Comparison of ENCODE assay signal across 8 cellular contexts in genomic region chr12:1217191-1217949, GRCh38.
DNase-seq lines count a peak whose midpoint lies in the region; ATAC-seq and TF ChIP-seq lines count a peak whose summit lies in the region.

No MANE protein-coding gene starts in this region.

- no peak for TF ChIP-seq POLR2A in tibial nerve (IDR thresholded peaks at IDR 0.05)

- no peak for ATAC-seq in activated CD8-positive, alpha-beta T cell treated with anti-CD3 and anti-CD28 coated beads, Interleukin-2, amount 10 ng/mL, durations not matched to agents 7 days and 5 days

- POLR2A ChIA-PET in activated CD8-positive, alpha-beta T cell treated with anti-CD3 and anti-CD28 coated beads, Interleukin-2, amount 10 ng/mL, durations not matched to agents 7 days and 5 days (lab: Charles Lee): interaction anchor here (0.7 kb wide), 1 partner anchor 29 kb away, joined by 3 read pairs; no protein-coding TSS in a partner anchor

- H3K27me3 Mint-ChIP-seq in activated CD8-positive, alpha-beta T cell treated with anti-CD3 and anti-CD28 coated beads, Interleukin-2, amount 10 ng/mL, durations not matched to agents 7 days and 5 days (ENCODE audit: low read depth): no peaks in the 10 kb centered on the region

- no peaks in the 10 kb centered on the region for H3K9me3 Mint-ChIP-seq in activated CD8-positive, alpha-beta T cell treated with anti-CD3 and anti-CD28 coated beads, Interleukin-2, amount 10 ng/mL, durations not matched to agents 7 days and 5 days (ENCODE audit: insufficient read depth)

- no peaks in the 10 kb centered on the region for H3K27me3 ChIP-seq in tibial nerve

- CTCF ChIA-PET in activated CD8-positive, alpha-beta T cell treated with anti-CD3 and anti-CD28 coated beads, Interleukin-2, amount 10 ng/mL, durations not matched to agents 7 days and 5 days (lab: Charles Lee): no interaction called here

- 20 to 22% methylated on average over 6 of the region's 6 CpGs for WGBS in tibial nerve, 2 donors

- no peaks in the 10 kb centered on the region for H3K36me3 ChIP-seq in tibial nerve

- no peak overlapping the region for H3K4me3 ChIP-seq in tibial nerve

- DNase-seq in NCI-H1105 treated with DMSO at 0.1 percent for 48 hours (lab: John Stamatoyannopoulos, UW) (peak; percentile 14), NCI-H1105 (lab: John Stamatoyannopoulos, UW) (no peak), amniotic epithelial cell (ENCODE audit: low read depth) (peak; percentile 75), iris pigment epithelial cell (ENCODE audit: low read depth) (peak; percentile 84), tibial nerve (ENCODE audit: low spot score in 2 of 2) (no peak), NCI-H1930 (lab: John Stamatoyannopoulos, UW) (no peak), NCI-H2029 (lab: John Stamatoyannopoulos, UW) (no peak)
- DNase-seq in activated CD8-positive, alpha-beta T cell treated with anti-CD3 and anti-CD28 coated beads, Interleukin-2, amount 10 ng/mL, durations not matched to agents 7 days and 5 days: no peak

- H3K9me3 ChIP-seq in tibial nerve: no peaks in the 10 kb centered on the region

- no peaks in the 10 kb centered on the region for H3K4me1 Mint-ChIP-seq in activated CD8-positive, alpha-beta T cell treated with anti-CD3 and anti-CD28 coated beads, Interleukin-2, amount 10 ng/mL, durations not matched to agents 7 days and 5 days (ENCODE audit: low read depth)

- no peak for TF ChIP-seq CTCF in tibial nerve (IDR thresholded peaks at IDR 0.05)

- H3K4me1 ChIP-seq in tibial nerve: peaks cover 0 to 43% (median 0%) of the 10 kb centered on the region in 4 donors

- no peak overlapping the region for H3K4me3 Mint-ChIP-seq in activated CD8-positive, alpha-beta T cell treated with anti-CD3 and anti-CD28 coated beads, Interleukin-2, amount 10 ng/mL, durations not matched to agents 7 days and 5 days

- TF ChIP-seq EP300 in tibial nerve (IDR thresholded peaks at IDR 0.05): peak; percentile 22 to 25

- no peak overlapping the region for H3K27ac Mint-ChIP-seq in activated CD8-positive, alpha-beta T cell treated with anti-CD3 and anti-CD28 coated beads, Interleukin-2, amount 10 ng/mL, durations not matched to agents 7 days and 5 days

- no peaks in the 10 kb centered on the region for H3K36me3 Mint-ChIP-seq in activated CD8-positive, alpha-beta T cell treated with anti-CD3 and anti-CD28 coated beads, Interleukin-2, amount 10 ng/mL, durations not matched to agents 7 days and 5 days (ENCODE audit: low read depth)

- H3K27ac ChIP-seq in tibial nerve: peak overlapping the region in 2 of 4 donors; percentile 68 to 70

Comparison
In these comparisons a context has a peak if more than half of its experiments do, and no peak if none do; other contexts are left out.
1. DNase-seq: peak in NCI-H1105 treated with DMSO at 0.1 percent for 48 hours (single experiment), amniotic epithelial cell (single experiment) and iris pigment epithelial cell (single experiment); none in NCI-H1105 (single experiment), tibial nerve (0 of 2), NCI-H1930 (0 of 2), NCI-H2029 (single experiment) and activated CD8-positive, alpha-beta T cell treated with anti-CD3 and anti-CD28 coated beads, Interleukin-2, amount 10 ng/mL, durations not matched to agents 7 days and 5 days (single experiment).